9 cellular contexts compared by ENCODE assay signal in the genomic region with DNA sequence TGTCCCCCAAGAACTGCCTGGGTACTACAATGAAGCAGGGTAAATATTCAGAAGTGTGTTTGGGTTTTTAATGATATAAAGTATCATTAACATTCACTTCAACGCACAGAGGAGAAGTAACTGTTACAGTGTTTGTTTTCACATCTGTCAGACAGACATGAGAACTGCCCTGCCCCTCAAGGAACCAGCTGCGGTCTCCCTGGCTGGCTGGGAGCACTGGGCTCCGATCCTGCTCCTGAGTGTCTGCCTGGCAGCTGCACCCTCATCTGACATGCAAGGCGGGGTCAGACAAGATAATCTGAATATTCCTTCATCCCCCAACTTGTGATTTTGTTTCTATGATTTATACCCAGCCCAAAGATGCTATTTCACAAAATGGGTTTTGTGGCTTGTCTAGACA.
DNase-seq lines count a peak whose midpoint lies in the region; ATAC-seq and TF ChIP-seq lines count a peak whose summit lies in the region.
"Had no signal": no experiment of that assay in that cellular context is flagged by ENCODE, and none has a peak within 500 bp of the region (broad histone marks: within the 10 kb centered on the region; RNA-seq: fewer than 3 reads in every experiment).

No MANE protein-coding gene starts in this region.

- no peak for ATAC-seq in activated T-helper 17 cell treated with anti-CD3 and anti-CD28 coated beads, Interleukin-2, amount 50 U/mL, for 72 hours (replicated peaks)
- ATAC-seq in left colon (peak; percentile 49), GM18873 (IDR thresholded peaks at IDR 0.05; ENCODE audit: low FRiP score, unreplicated experiment) (no peak)

- peaks cover 46% of the 10 kb centered on the region for H3K4me1 ChIP-seq in suprapubic skin

- H3K36me3 ChIP-seq in suprapubic skin: peaks cover 3% of the 10 kb centered on the region

- H3K27me3 ChIP-seq in suprapubic skin: no peaks in the 10 kb centered on the region

- H3K4me3 Mint-ChIP-seq in activated CD4-positive, alpha-beta T cell treated with anti-CD3 and anti-CD28 coated beads, Interleukin-2, amount 10 ng/mL, durations not matched to agents 24 days and 14 days: peak overlapping the region; percentile 85
- H3K4me3 Mint-ChIP-seq in activated T-helper 17 cell treated with anti-CD3 and anti-CD28 coated beads, Interleukin-2, amount 50 U/mL, for 72 hours: peak overlapping the region; percentile 83

- no peaks in the 10 kb centered on the region for H3K9me3 ChIP-seq in suprapubic skin

- no peak overlapping the region for H3K4me3 ChIP-seq in suprapubic skin

- peaks cover 70% of the 10 kb centered on the region for H3K4me1 Mint-ChIP-seq in activated CD4-positive, alpha-beta T cell treated with anti-CD3 and anti-CD28 coated beads, Interleukin-2, amount 10 ng/mL, durations not matched to agents 24 days and 14 days
- H3K4me1 Mint-ChIP-seq in activated T-helper 17 cell treated with anti-CD3 and anti-CD28 coated beads, Interleukin-2, amount 50 U/mL, for 72 hours: peaks cover 55% of the 10 kb centered on the region

- no peak for TF ChIP-seq EP300 in suprapubic skin (IDR thresholded peaks at IDR 0.05)

- peak overlapping the region; percentile 70 for H3K27ac ChIP-seq in suprapubic skin

- H3K27me3 Mint-ChIP-seq in activated CD4-positive, alpha-beta T cell treated with anti-CD3 and anti-CD28 coated beads, Interleukin-2, amount 10 ng/mL, durations not matched to agents 24 days and 14 days: no peaks in the 10 kb centered on the region
- no peaks in the 10 kb centered on the region for H3K27me3 Mint-ChIP-seq in activated T-helper 17 cell treated with anti-CD3 and anti-CD28 coated beads, Interleukin-2, amount 50 U/mL, for 72 hours

- 22% methylated on average over 4 of the region's 4 CpGs for WGBS in suprapubic skin

- TF ChIP-seq CTCF in suprapubic skin (IDR thresholded peaks at IDR 0.05): no peak

- TF ChIP-seq POLR2A in suprapubic skin (IDR thresholded peaks at IDR 0.05): no peak

- H3K27ac Mint-ChIP-seq in activated CD4-positive, alpha-beta T cell treated with anti-CD3 and anti-CD28 coated beads, Interleukin-2, amount 10 ng/mL, durations not matched to agents 24 days and 14 days: peak overlapping the region; percentile 100
- peak overlapping the region; percentile 96 for H3K27ac Mint-ChIP-seq in activated T-helper 17 cell treated with anti-CD3 and anti-CD28 coated beads, Interleukin-2, amount 50 U/mL, for 72 hours

- no peaks in the 10 kb centered on the region for H3K9me3 Mint-ChIP-seq in activated CD4-positive, alpha-beta T cell treated with anti-CD3 and anti-CD28 coated beads, Interleukin-2, amount 10 ng/mL, durations not matched to agents 24 days and 14 days
- H3K9me3 Mint-ChIP-seq in activated T-helper 17 cell treated with anti-CD3 and anti-CD28 coated beads, Interleukin-2, amount 50 U/mL, for 72 hours: no peaks in the 10 kb centered on the region

- no peak for DNase-seq in activated CD4-positive, alpha-beta T cell treated with anti-CD3 and anti-CD28 coated beads, Interleukin-2, amount 10 ng/mL, durations not matched to agents 24 days and 14 days
- no peak for DNase-seq in activated CD4-positive, alpha-beta T cell treated with anti-CD3 and anti-CD28 coated beads, Interleukin-2, amount 50 U/mL, for 4 hours
- DNase-seq in left colon (peak in 1 of 2 donors; percentile 46), suprapubic skin (ENCODE audit: low spot score in 2 of 2) (no peak), ureter (ENCODE audit: low spot score) (no peak), T-helper 9 cell (no peak)
- DNase-seq: left cardiac atrium had no signal

- intact Hi-C loops in activated CD4-positive, alpha-beta T cell treated with anti-CD3 and anti-CD28 coated beads, Interleukin-2, amount 10 ng/mL, durations not matched to agents 24 days and 14 days (cut with micrococcal nuclease): no loop called here
- intact Hi-C loops in left colon (cut with DNase I, micrococcal nuclease): no loop called here

- peaks cover 37% of the 10 kb centered on the region for H3K36me3 Mint-ChIP-seq in activated CD4-positive, alpha-beta T cell treated with anti-CD3 and anti-CD28 coated beads, Interleukin-2, amount 10 ng/mL, durations not matched to agents 24 days and 14 days (ENCODE audit: low read depth)
- peaks cover 58% of the 10 kb centered on the region for H3K36me3 Mint-ChIP-seq in activated T-helper 17 cell treated with anti-CD3 and anti-CD28 coated beads, Interleukin-2, amount 50 U/mL, for 72 hours (ENCODE audit: low read depth)
